Comparison of ENCODE assay signal across 1 cellular context in the genomic region with DNA sequence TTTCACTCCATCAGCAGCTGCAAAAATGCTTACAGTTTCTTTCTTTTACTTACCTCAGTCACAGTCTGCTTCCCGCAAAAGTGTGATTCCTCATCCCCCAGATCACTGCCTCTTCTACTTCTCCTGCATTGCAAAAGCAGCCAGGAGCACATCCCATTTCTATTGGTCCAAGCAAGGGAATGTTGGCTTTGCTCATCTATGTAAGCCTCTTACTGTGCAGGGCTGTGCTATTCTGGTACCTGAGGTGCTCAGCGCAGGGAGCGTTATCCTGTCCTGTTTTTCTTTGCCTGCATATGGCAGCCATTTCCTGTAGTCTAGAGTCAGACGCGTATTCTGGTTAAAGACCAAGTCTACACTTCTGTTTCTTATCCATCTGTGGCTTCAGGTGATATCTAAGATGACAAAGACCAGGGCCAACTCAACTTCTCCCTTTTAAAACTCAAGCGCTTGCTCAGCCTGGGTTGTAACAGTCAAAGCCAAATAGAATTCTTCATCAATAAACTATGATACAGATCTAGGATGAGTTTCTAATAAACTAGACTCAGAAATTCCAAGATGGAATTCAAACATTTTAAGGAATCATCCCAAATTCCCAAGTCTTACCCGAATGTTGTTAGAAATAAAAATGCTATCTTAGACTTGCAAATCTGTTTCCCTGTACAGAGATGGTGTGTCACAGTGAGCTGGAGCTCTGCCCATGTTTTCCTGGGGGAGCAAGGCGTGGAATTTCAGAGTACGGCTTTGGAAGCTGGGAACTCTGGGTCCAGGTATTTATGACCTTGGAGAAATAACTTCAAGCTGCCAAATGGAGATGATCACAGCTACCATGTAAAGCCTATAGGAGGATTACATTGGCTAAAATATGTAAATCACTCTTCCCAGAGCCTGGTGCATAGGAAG.
TF ChIP-seq lines count a peak whose summit lies in the region.

No MANE protein-coding gene starts in this region.

TF ChIP-seq in GM23338, 12 proteins besides CTCF, POLR2A, EP300 and RAD21 (continued from another document):
- TF ChIP-seq ZNF462 (CRISPR knock-in tag; IDR thresholded peaks at IDR 0.05) = no peak
- no peak for TF ChIP-seq STAT1 (IDR thresholded peaks at IDR 0.05; ENCODE audit: unreplicated experiment)
- no peak for TF ChIP-seq EZH2 (IDR thresholded peaks at IDR 0.05; ENCODE audit: low read depth, unreplicated experiment)
- TF ChIP-seq, protein P1, sequence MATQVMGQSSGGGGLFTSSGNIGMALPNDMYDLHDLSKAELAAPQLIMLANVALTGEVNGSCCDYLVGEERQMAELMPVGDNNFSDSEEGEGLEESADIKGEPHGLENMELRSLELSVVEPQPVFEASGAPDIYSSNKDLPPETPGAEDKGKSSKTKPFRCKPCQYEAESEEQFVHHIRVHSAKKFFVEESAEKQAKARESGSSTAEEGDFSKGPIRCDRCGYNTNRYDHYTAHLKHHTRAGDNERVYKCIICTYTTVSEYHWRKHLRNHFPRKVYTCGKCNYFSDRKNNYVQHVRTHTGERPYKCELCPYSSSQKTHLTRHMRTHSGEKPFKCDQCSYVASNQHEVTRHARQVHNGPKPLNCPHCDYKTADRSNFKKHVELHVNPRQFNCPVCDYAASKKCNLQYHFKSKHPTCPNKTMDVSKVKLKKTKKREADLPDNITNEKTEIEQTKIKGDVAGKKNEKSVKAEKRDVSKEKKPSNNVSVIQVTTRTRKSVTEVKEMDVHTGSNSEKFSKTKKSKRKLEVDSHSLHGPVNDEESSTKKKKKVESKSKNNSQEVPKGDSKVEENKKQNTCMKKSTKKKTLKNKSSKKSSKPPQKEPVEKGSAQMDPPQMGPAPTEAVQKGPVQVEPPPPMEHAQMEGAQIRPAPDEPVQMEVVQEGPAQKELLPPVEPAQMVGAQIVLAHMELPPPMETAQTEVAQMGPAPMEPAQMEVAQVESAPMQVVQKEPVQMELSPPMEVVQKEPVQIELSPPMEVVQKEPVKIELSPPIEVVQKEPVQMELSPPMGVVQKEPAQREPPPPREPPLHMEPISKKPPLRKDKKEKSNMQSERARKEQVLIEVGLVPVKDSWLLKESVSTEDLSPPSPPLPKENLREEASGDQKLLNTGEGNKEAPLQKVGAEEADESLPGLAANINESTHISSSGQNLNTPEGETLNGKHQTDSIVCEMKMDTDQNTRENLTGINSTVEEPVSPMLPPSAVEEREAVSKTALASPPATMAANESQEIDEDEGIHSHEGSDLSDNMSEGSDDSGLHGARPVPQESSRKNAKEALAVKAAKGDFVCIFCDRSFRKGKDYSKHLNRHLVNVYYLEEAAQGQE (IDR thresholded peaks at IDR 0.05; ENCODE audit: unreplicated experiment) = no peak
- no peak for TF ChIP-seq POLR2AphosphoS5 (IDR thresholded peaks at IDR 0.05; ENCODE audit: low read depth)
- no peak for TF ChIP-seq CREB1 (CRISPR knock-in tag; IDR thresholded peaks at IDR 0.05; ENCODE audit: low read depth)
- no peak for TF ChIP-seq NANOG (IDR thresholded peaks at IDR 0.05; ENCODE audit: borderline replicate concordance)
- no peak for TF ChIP-seq ZNF331 (CRISPR knock-in tag; IDR thresholded peaks at IDR 0.05; ENCODE audit: low read depth)
- TF ChIP-seq, protein P2, sequence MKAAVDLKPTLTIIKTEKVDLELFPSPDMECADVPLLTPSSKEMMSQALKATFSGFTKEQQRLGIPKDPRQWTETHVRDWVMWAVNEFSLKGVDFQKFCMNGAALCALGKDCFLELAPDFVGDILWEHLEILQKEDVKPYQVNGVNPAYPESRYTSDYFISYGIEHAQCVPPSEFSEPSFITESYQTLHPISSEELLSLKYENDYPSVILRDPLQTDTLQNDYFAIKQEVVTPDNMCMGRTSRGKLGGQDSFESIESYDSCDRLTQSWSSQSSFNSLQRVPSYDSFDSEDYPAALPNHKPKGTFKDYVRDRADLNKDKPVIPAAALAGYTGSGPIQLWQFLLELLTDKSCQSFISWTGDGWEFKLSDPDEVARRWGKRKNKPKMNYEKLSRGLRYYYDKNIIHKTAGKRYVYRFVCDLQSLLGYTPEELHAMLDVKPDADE (IDR thresholded peaks at IDR 0.05) = no peak
